In genomic region chr10:53547364-53547763, GRCh38 we compare ENCODE assay signal across 22 cellular contexts.
DNase-seq lines count a peak whose midpoint lies in the region; ATAC-seq, FAIRE-seq and TF ChIP-seq lines count a peak whose summit lies in the region.
"Had no signal": no experiment of that assay in that cellular context is flagged by ENCODE, and none has a peak within 500 bp of the region (broad histone marks: within the 10 kb centered on the region; RNA-seq: fewer than 3 reads in every experiment).

No MANE protein-coding gene starts in this region.

- TF ChIP-seq EP300 in SK-N-SH (IDR thresholded peaks at IDR 0.05; ENCODE audit: borderline replicate concordance in 1 of 2, low read depth in 1 of 2, low read length in 1 of 2), result no peak

- H3K4me1 ChIP-seq in SK-N-SH (ENCODE audit: control insufficient read depth in 1 of 2, insufficient read depth in 2 of 2, low read depth in 1 of 2, low read length in 1 of 2) (no peaks in the 10 kb centered on the region), kidney (ENCODE audit: control insufficient read depth in 1 of 2, insufficient read depth in 1 of 2, low read depth in 1 of 2, low read length in 2 of 2) (no peaks in the 10 kb centered on the region), lower lobe of right lung (no peaks in the 10 kb centered on the region)
- H3K4me1 ChIP-seq: BLaER1 treated with 17β-estradiol and CSF1 and Interleukin-3, amounts not matched to agents 10 nM and 100 nM; Caco-2 had no signal

- intact Hi-C loops in kidney (cut with DNase I) (no loop called here), lower lobe of right lung (cut with DNase I) (no loop called here)

- no peak overlapping the region for H3K27ac ChIP-seq in SK-N-SH (ENCODE audit: low read depth in 2 of 2, low read length in 1 of 2)
- H3K27ac ChIP-seq in kidney (ENCODE audit: low read depth in 2 of 2, low read length in 2 of 2), result no peak overlapping the region
- H3K27ac ChIP-seq in lower lobe of right lung, result no peak overlapping the region
- H3K27ac ChIP-seq: 22Rv1; BLaER1 treated with 17β-estradiol and CSF1 and Interleukin-3, amounts not matched to agents 10 nM and 100 nM; C4-2B had no signal

- POLR2A ChIA-PET in SK-N-SH (lab: Yijun Ruan, JAX), result no interaction called here

- no peak overlapping the region for H3K4me3 ChIP-seq in SK-N-SH (ENCODE audit: low read depth in 2 of 2, low read length in 1 of 2)
- no peak overlapping the region for H3K4me3 ChIP-seq in kidney (ENCODE audit: low read length in 2 of 2)
- H3K4me3 ChIP-seq in lower lobe of right lung, result no peak overlapping the region
- H3K4me3 ChIP-seq: BLaER1 treated with 17β-estradiol and CSF1 and Interleukin-3, amounts not matched to agents 10 nM and 100 nM; GM12878 had no signal

- no peak for TF ChIP-seq CTCF in SK-N-SH (IDR thresholded peaks at IDR 0.05)
- no peak for TF ChIP-seq CTCF in kidney (IDR thresholded peaks at IDR 0.05; ENCODE audit: borderline replicate concordance, extremely low read depth, insufficient read depth)
- no peak for TF ChIP-seq CTCF in lower lobe of right lung (IDR thresholded peaks at IDR 0.05)

- H4K20me1 ChIP-seq in SK-N-SH (ENCODE audit: insufficient read depth), result no peaks in the 10 kb centered on the region
- H4K20me1 ChIP-seq: BLaER1 treated with 17β-estradiol and CSF1 and Interleukin-3, amounts not matched to agents 10 nM and 100 nM had no signal

- ATAC-seq in SK-N-SH treated with all-trans-retinoic acid at 6 μM for 48 hours (no peak), lower lobe of right lung (no peak)
- ATAC-seq: CD8-positive, alpha-beta T cell; GM12878 had no signal

- H3K9ac ChIP-seq in SK-N-SH (no peak overlapping the region), kidney (ENCODE audit: low read length in 2 of 2) (no peak overlapping the region)
- H3K9ac ChIP-seq: BLaER1 treated with 17β-estradiol and CSF1 and Interleukin-3, amounts not matched to agents 10 nM and 100 nM had no signal

- no peak for DNase-seq in SK-N-SH
- DNase-seq in RCC 7860 (ENCODE audit: low spot score), result no peak
- no peak for DNase-seq in kidney
- DNase-seq in NCI-H345 treated with DMSO at 0.1 percent for 48 hours (lab: John Stamatoyannopoulos, UW; ENCODE audit: unreplicated experiment), result no peak
- DNase-seq in lower lobe of right lung, result no peak
- no peak for DNase-seq in NCI-H2081 treated with DMSO at 0.1 percent for 48 hours (lab: John Stamatoyannopoulos, UW)
- DNase-seq: ACHN; AML-193; Caco-2; Calu3; CD4-positive, alpha-beta T cell; CD8-positive, alpha-beta T cell; DMS79 treated with DMSO at 0.1 percent for 48 hours; GDM1 had no signal

- no peaks in the 10 kb centered on the region for H3K36me3 ChIP-seq in SK-N-SH (replicated peaks in 1 of 2; ENCODE audit: control insufficient read depth in 1 of 2, insufficient read depth in 2 of 2, low read length in 1 of 2)
- no peaks in the 10 kb centered on the region for H3K36me3 ChIP-seq in kidney (ENCODE audit: control insufficient read depth in 1 of 2, insufficient read depth in 2 of 2, low read length in 2 of 2)
- no peaks in the 10 kb centered on the region for H3K36me3 ChIP-seq in lower lobe of right lung
- H3K36me3 ChIP-seq: BLaER1 treated with 17β-estradiol and CSF1 and Interleukin-3, amounts not matched to agents 10 nM and 100 nM had no signal

- H3K27me3 ChIP-seq in SK-N-SH (ENCODE audit: insufficient read depth) (no peaks in the 10 kb centered on the region), lower lobe of right lung (ENCODE audit: low read depth) (no peaks in the 10 kb centered on the region)
- H3K27me3 ChIP-seq: BLaER1 treated with 17β-estradiol and CSF1 and Interleukin-3, amounts not matched to agents 10 nM and 100 nM had no signal

- no peaks in the 10 kb centered on the region for H3K79me2 ChIP-seq in SK-N-SH (ENCODE audit: insufficient read depth)

- H3K4me2 ChIP-seq in SK-N-SH, result no peak overlapping the region
- H3K4me2 ChIP-seq: BLaER1 treated with 17β-estradiol and CSF1 and Interleukin-3, amounts not matched to agents 10 nM and 100 nM had no signal

- H2AFZ ChIP-seq in SK-N-SH (ENCODE audit: low read depth), result no peak overlapping the region

- no peaks in the 10 kb centered on the region for H3K9me2 ChIP-seq in SK-N-SH

- no peak for TF ChIP-seq RAD21 in SK-N-SH (IDR thresholded peaks at IDR 0.05; ENCODE audit: low read length)

- no peaks in the 10 kb centered on the region for H3F3A ChIP-seq in SK-N-SH (replicated peaks; ENCODE audit: insufficient read depth)

- 48% methylated on average over 1 of the region's 1 CpG for WGBS in SK-N-SH (ENCODE audit: low lambda C conversion rate)

- CTCF ChIA-PET in SK-N-SH (lab: Yijun Ruan, JAX), result no interaction called here

- FAIRE-seq in RCC 7860 (lab: Jason Lieb, UNC), result peak; percentile 11
- peak; percentile 62 for FAIRE-seq in kidney (lab: Jason Lieb, UNC)
- FAIRE-seq: D721Med, GM12878, GM12892, GM18507 had no signal

- H3K9me3 ChIP-seq in SK-N-SH, result no peaks in the 10 kb centered on the region
- no peaks in the 10 kb centered on the region for H3K9me3 ChIP-seq in kidney (ENCODE audit: control insufficient read depth in 1 of 2, low read length in 2 of 2)
- no peaks in the 10 kb centered on the region for H3K9me3 ChIP-seq in lower lobe of right lung
- H3K9me3 ChIP-seq: BLaER1 treated with 17β-estradiol and CSF1 and Interleukin-3, amounts not matched to agents 10 nM and 100 nM; Caco-2 had no signal

TF ChIP-seq in SK-N-SH treated with all-trans-retinoic acid at 6 μM for 48 hours, 23 proteins besides CTCF, POLR2A, EP300 and RAD21:
- TF ChIP-seq ISL1 (CRISPR knock-in tag; IDR thresholded peaks at IDR 0.05), result peak; percentile 80
- peak; percentile 67; the same call in 1 of the 2 replicates for TF ChIP-seq TCF4 (CRISPR knock-in tag; IDR thresholded peaks at IDR 0.05; ENCODE audit: borderline replicate concordance)
- no peak for TF ChIP-seq ZNF70 (CRISPR knock-in tag; IDR thresholded peaks at IDR 0.05)
TF ChIP-seq in SK-N-SH treated with all-trans-retinoic acid at 6 μM for 48 hours: peak in this region for 2.

TF ChIP-seq in SK-N-SH, 30 proteins besides CTCF, POLR2A, EP300 and RAD21:
- TF ChIP-seq YY1 (IDR thresholded peaks at IDR 0.05; ENCODE audit: low read depth) (no peak), FOXJ3 (CRISPR knock-in tag; IDR thresholded peaks at IDR 0.05) (no peak), MEF2A (IDR thresholded peaks at IDR 0.05; ENCODE audit: borderline replicate concordance, low read depth) (no peak), NFIC (IDR thresholded peaks at IDR 0.05; ENCODE audit: borderline replicate concordance) (no peak), GATA2 (CRISPR knock-in tag; IDR thresholded peaks at IDR 0.05) (no peak), MXI1 (IDR thresholded peaks at IDR 0.05; ENCODE audit: low read depth, low read length) (no peak), TAF1 (IDR thresholded peaks at IDR 0.05; ENCODE audit: borderline replicate concordance, low read depth, low read length) (no peak), ZBTB33 (IDR thresholded peaks at IDR 0.05; ENCODE audit: borderline replicate concordance, low read depth) (no peak), IRF3 (IDR thresholded peaks at IDR 0.05; ENCODE audit: low read depth, low read length) (no peak), EZH2phosphoT487 (IDR thresholded peaks at IDR 0.05; ENCODE audit: borderline replicate concordance, low read depth) (no peak), RFX5 (IDR thresholded peaks at IDR 0.05; ENCODE audit: low read length) (no peak), RXRA (IDR thresholded peaks at IDR 0.05; ENCODE audit: borderline replicate concordance, low read depth) (no peak), JUND (IDR thresholded peaks at IDR 0.05) (no peak), USF2 (IDR thresholded peaks at IDR 0.05; ENCODE audit: borderline replicate concordance, low read depth, low read length) (no peak), RCOR1 (IDR thresholded peaks at IDR 0.05; ENCODE audit: low read length) (no peak), MAX (IDR thresholded peaks at IDR 0.05; ENCODE audit: low read depth) (no peak), SMC3 (IDR thresholded peaks at IDR 0.05; ENCODE audit: low read depth, low read length) (no peak), CHD2 (IDR thresholded peaks at IDR 0.05; ENCODE audit: low read length, partially characterized antibody) (no peak), SIN3A (IDR thresholded peaks at IDR 0.05; ENCODE audit: borderline replicate concordance, low read depth, low read length) (no peak)
